18 cellular contexts compared by ENCODE assay signal in genomic region chr11:63779044-63779443, GRCh38. TPM values are rescaled to one million over a fixed set of nuclear protein-coding genes. Genes with fewer than 3 reads are reported as not detected.
DNase-seq lines count a peak whose midpoint lies in the region; ATAC-seq and TF ChIP-seq lines count a peak whose summit lies in the region.
"Had no signal": no experiment of that assay in that cellular context is flagged by ENCODE, and none has a peak within 500 bp of the region (broad histone marks: within the 10 kb centered on the region; RNA-seq: fewer than 3 reads in every experiment).

No MANE protein-coding gene starts in this region.

- H3K9me3 ChIP-seq in mesenchymal stem cell (ENCODE audit: control insufficient read depth, low read length) (no peaks in the 10 kb centered on the region), heart left ventricle (no peaks in the 10 kb centered on the region)
- H3K9me3 ChIP-seq: BE2C had no signal

- DNase-seq in NCI-H69 (lab: John Stamatoyannopoulos, UW): peak; percentile 54
- peak; percentile 13 for DNase-seq in choroid plexus epithelial cell (ENCODE audit: low read depth)
- peak; percentile 68 for DNase-seq in mesenchymal stem cell
- no peak for DNase-seq in foreskin fibroblast
- no peak for DNase-seq in heart left ventricle
- no peak for DNase-seq in activated gamma-delta T cell (lab: John Stamatoyannopoulos, UW)
- DNase-seq: BE2C; CD4-positive, alpha-beta memory T cell; DMS79; GM23248; HCEC 1CT; NCI-H1417; NCI-H2029; NCI-H2171 treated with DMSO at 0.1 percent for 48 hours; NCI-H82; PC-9 had no signal

- no peak overlapping the region for H3K4ac ChIP-seq in mesenchymal stem cell (ENCODE audit: low read depth in 1 of 2, low read length in 2 of 2)

- ATAC-seq in GM21360 (IDR thresholded peaks at IDR 0.05; ENCODE audit: unreplicated experiment) (no peak), heart left ventricle (no peak)
- ATAC-seq: GM12878 had no signal

- H3K4me1 ChIP-seq in mesenchymal stem cell (ENCODE audit: control insufficient read depth, insufficient read depth, low read depth, low read length) (no peaks in the 10 kb centered on the region), heart left ventricle (peaks cover 0 to 8% (median 0%) of the 10 kb centered on the region in 12 donors)
- H3K4me1 ChIP-seq: BE2C had no signal

- H3K14ac ChIP-seq in mesenchymal stem cell (ENCODE audit: low read length in 2 of 2): no peak overlapping the region

- H3K4me2 ChIP-seq in mesenchymal stem cell (ENCODE audit: low read length, poor library complexity, severe bottlenecking): no peak overlapping the region
- H3K4me2 ChIP-seq: PC-9 had no signal

- WGBS in mesenchymal stem cell: no CpG with 5 or more reads among the region's 2 CpGs
- 45 to 67% (median 54%) methylated on average over 2 of the region's 2 CpGs for WGBS in heart left ventricle, 4 donors

- no peak overlapping the region for H2BK15ac ChIP-seq in mesenchymal stem cell (ENCODE audit: low read depth, poor library complexity, severe bottlenecking)

- no peaks in the 10 kb centered on the region for H3K79me1 ChIP-seq in mesenchymal stem cell (replicated peaks; ENCODE audit: low read length, poor library complexity, severe bottlenecking)

- peak overlapping the region in 1 of 2 experiments; percentile 77 for H2BK12ac ChIP-seq in mesenchymal stem cell (ENCODE audit: low read length in 2 of 2)

- H2AFZ ChIP-seq in mesenchymal stem cell (ENCODE audit: low read depth, low read length): no peak overlapping the region
- H2AFZ ChIP-seq: GM23248, PC-9 had no signal

- no peak overlapping the region for H3K9ac ChIP-seq in mesenchymal stem cell (ENCODE audit: low read length)
- H3K9ac ChIP-seq: GM23248 had no signal

- H3K27me3 ChIP-seq in mesenchymal stem cell (ENCODE audit: control insufficient read depth in 1 of 2, insufficient read depth in 1 of 2, low read length in 2 of 2) (no peaks in the 10 kb centered on the region), heart left ventricle (no peaks in the 10 kb centered on the region)
- H3K27me3 ChIP-seq: BE2C had no signal

- H3K23ac ChIP-seq in mesenchymal stem cell (ENCODE audit: low read length in 2 of 2): no peak overlapping the region

- no peak for TF ChIP-seq POLR2A in heart left ventricle (IDR thresholded peaks at IDR 0.05)

- H2BK5ac ChIP-seq in mesenchymal stem cell (ENCODE audit: low read depth, low read length, poor library complexity, severe bottlenecking): no peak overlapping the region

- intact Hi-C loops in heart left ventricle (cut with DNase I): loop anchor here in 1 of 10 donors (10.0 kb wide), 1 partner anchor 166 kb away; no protein-coding TSS in a partner anchor

- no peak overlapping the region for H3K4me3 ChIP-seq in choroid plexus epithelial cell (ENCODE audit: low read depth, low read length)
- no peak overlapping the region for H3K4me3 ChIP-seq in mesenchymal stem cell (ENCODE audit: insufficient read depth in 1 of 2, low read depth in 1 of 2, low read length in 2 of 2)
- no peak overlapping the region for H3K4me3 ChIP-seq in foreskin fibroblast (ENCODE audit: low read depth in 1 of 2, low read length in 2 of 2)
- H3K4me3 ChIP-seq in heart left ventricle: no peak overlapping the region
- H3K4me3 ChIP-seq: GM12878, GM23248, PC-9 had no signal

- no peak overlapping the region for H4K91ac ChIP-seq in mesenchymal stem cell (ENCODE audit: low read length)

- H3K27ac ChIP-seq in mesenchymal stem cell (ENCODE audit: low read length, poor library complexity, severe bottlenecking): no peak overlapping the region
- H3K27ac ChIP-seq in heart left ventricle: no peak overlapping the region
- H3K27ac ChIP-seq: GM23248, PC-9 had no signal

- no peak for TF ChIP-seq CTCF in choroid plexus epithelial cell (conservative IDR thresholded peaks at IDR 0.05; ENCODE audit: low read depth, low read length)
- TF ChIP-seq CTCF in foreskin fibroblast (IDR thresholded peaks at IDR 0.05; ENCODE audit: low read depth, low read length): no peak
- no peak for TF ChIP-seq CTCF in heart left ventricle (IDR thresholded peaks at IDR 0.05)

- H3K36me3 ChIP-seq in mesenchymal stem cell (ENCODE audit: control insufficient read depth in 1 of 2, insufficient read depth in 2 of 2, low read depth in 1 of 2, low read length in 2 of 2) (no peaks in the 10 kb centered on the region), heart left ventricle (no peaks in the 10 kb centered on the region)
- H3K36me3 ChIP-seq: BE2C had no signal

- H2AK5ac ChIP-seq in mesenchymal stem cell (ENCODE audit: low read length, severe bottlenecking): no peak overlapping the region

- no peak overlapping the region for H3K18ac ChIP-seq in mesenchymal stem cell (ENCODE audit: low read depth in 1 of 2, low read length in 2 of 2)

- no peak overlapping the region for H2BK120ac ChIP-seq in mesenchymal stem cell (ENCODE audit: low read depth, low read length)

- no peak overlapping the region for H4K8ac ChIP-seq in mesenchymal stem cell (ENCODE audit: low read length)

RNA-seq across cellular contexts. Expression of gene ZFTA, which starts 10.5 kb away (rescaled TPM):
- polyA plus RNA-seq in mesenchymal stem cell (2013, experiment 1 of 2): 15.0 TPM
- 15.0 TPM for polyA plus RNA-seq in mesenchymal stem cell (2013, experiment 2 of 2)
- total RNA-seq in heart left ventricle: 10 to 100 TPM in 5 of 9 donors, 1 to 10 TPM in 4; 8.1 to 17.9 (median 10.6) TPM
- polyA plus RNA-seq in heart left ventricle: 1 to 10 TPM; 4.6 to 6.3 TPM

RNA-seq across cellular contexts. Expression of gene SPINDOC, which starts 34.2 kb away (rescaled TPM):
- 35.3 TPM for polyA plus RNA-seq in mesenchymal stem cell (2013, experiment 1 of 2)
- polyA plus RNA-seq in mesenchymal stem cell (2013, experiment 2 of 2): 35.1 TPM
- 10 to 100 TPM in 6 of 9 donors, 1 to 10 TPM in 3; 7.8 to 11.8 (median 10.6) TPM for total RNA-seq in heart left ventricle
- 10 to 100 TPM; 11.6 to 12.0 TPM for polyA plus RNA-seq in heart left ventricle

RNA-seq across cellular contexts. Expression of gene MARK2, which starts 59.9 kb away (rescaled TPM):
- polyA plus RNA-seq in mesenchymal stem cell (2013, experiment 1 of 2): 20.0 TPM
- polyA plus RNA-seq in mesenchymal stem cell (2013, experiment 2 of 2): 19.8 TPM
- total RNA-seq in heart left ventricle: 10 to 100 TPM; 26.7 to 53.5 (median 40.8) TPM
- polyA plus RNA-seq in heart left ventricle: 10 to 100 TPM; 17.0 to 34.3 TPM

Comparison
In these comparisons a context has a peak if more than half of its experiments do, and no peak if none do; other contexts are left out.
1. DNase-seq: peak in NCI-H69 (single experiment), choroid plexus epithelial cell (single experiment) and mesenchymal stem cell (single experiment); none in foreskin fibroblast (0 of 2), heart left ventricle (0 of 5) and activated gamma-delta T cell (single experiment).